Comparison of ENCODE assay signal across 1 cellular context in genomic region chr15:82387209-82387608, GRCh38. TPM values are rescaled to one million over a fixed set of nuclear protein-coding genes. Genes with fewer than 3 reads are reported as not detected.
"Had no signal": no experiment of that assay in that cellular context is flagged by ENCODE, and none has a peak within 500 bp of the region (broad histone marks: within the 10 kb centered on the region; RNA-seq: fewer than 3 reads in every experiment).

No MANE protein-coding gene starts in this region.

RNA-seq across cellular contexts. Expression of gene GOLGA6L10, which starts 37.9 kb away (rescaled TPM):
- polyA plus RNA-seq: GM23248 had no signal
